ENCODE assay signal across 1 cellular context in genomic region chr4:138242076-138242829, GRCh38.
TF ChIP-seq lines count a peak whose summit lies in the region.

SLC7A11 (minus strand) TSS chr4:138242349; CDS start chr4:138242069, 280 bp downstream.

TF ChIP-seq in HepG2, 621 proteins besides CTCF, POLR2A, EP300 and RAD21 (continued from another document and continues in another):
- no peak for TF ChIP-seq ZBTB40 (IDR thresholded peaks at IDR 0.05)
- TF ChIP-seq ZBTB40 (CRISPR knock-in tag; IDR thresholded peaks at IDR 0.05), result peak; percentile 33; the same call in 1 of the 2 replicates
- TF ChIP-seq RBFOX2 (IDR thresholded peaks at IDR 0.05; ENCODE audit: low read depth, low read length), result peak; percentile 80
- no peak for TF ChIP-seq ZNF569 (CRISPR knock-in tag; IDR thresholded peaks at IDR 0.05; ENCODE audit: borderline replicate concordance)
- TF ChIP-seq ARNT2 (CRISPR knock-in tag; IDR thresholded peaks at IDR 0.05; ENCODE audit: low read depth), result no peak
- no peak for TF ChIP-seq PAWR (CRISPR knock-in tag; IDR thresholded peaks at IDR 0.05; ENCODE audit: borderline replicate concordance)
- TF ChIP-seq SSRP1 (CRISPR knock-in tag; IDR thresholded peaks at IDR 0.05), result peak; percentile 13; the same call in 1 of the 2 replicates
- TF ChIP-seq ZNF224 (CRISPR knock-in tag; IDR thresholded peaks at IDR 0.05), result no peak
- TF ChIP-seq ZNF552 (CRISPR knock-in tag; IDR thresholded peaks at IDR 0.05; ENCODE audit: borderline replicate concordance), result no peak
- TF ChIP-seq LCORL (IDR thresholded peaks at IDR 0.05), result peak; percentile 70; the same call in 1 of the 2 replicates
- no peak; the same call in 1 of the 2 replicates for TF ChIP-seq LCORL (CRISPR knock-in tag; IDR thresholded peaks at IDR 0.05)
- peak; percentile 53; the same call in 1 of the 2 replicates for TF ChIP-seq ZNF580 (CRISPR knock-in tag; IDR thresholded peaks at IDR 0.05; ENCODE audit: borderline replicate concordance, low read depth)
- TF ChIP-seq NFE2L2 (IDR thresholded peaks at IDR 0.05; ENCODE audit: low read length), result peak; percentile 92
- TF ChIP-seq ZNF44 (CRISPR knock-in tag; IDR thresholded peaks at IDR 0.05), result no peak
- TF ChIP-seq ZNF558 (CRISPR knock-in tag; IDR thresholded peaks at IDR 0.05; ENCODE audit: borderline replicate concordance), result no peak
- TF ChIP-seq MAFF (IDR thresholded peaks at IDR 0.05; ENCODE audit: low read depth, low read length), result peak; percentile 95
- no peak for TF ChIP-seq CHD4 (IDR thresholded peaks at IDR 0.05; ENCODE audit: borderline replicate concordance, low read length)
- no peak for TF ChIP-seq KLF15 (CRISPR knock-in tag; IDR thresholded peaks at IDR 0.05; ENCODE audit: borderline replicate concordance)
- no peak for TF ChIP-seq NFRKB (IDR thresholded peaks at IDR 0.05)
- TF ChIP-seq ZNF441 (CRISPR knock-in tag; IDR thresholded peaks at IDR 0.05; ENCODE audit: borderline replicate concordance), result 0 out of 2 replicates have a peak, but pooled peaks have one; percentile 40
- peak; percentile 32 for TF ChIP-seq PAXIP1 (CRISPR knock-in tag; conservative IDR thresholded peaks at IDR 0.05)
- no peak for TF ChIP-seq ZNF850 (CRISPR knock-in tag; conservative IDR thresholded peaks at IDR 0.05)
- TF ChIP-seq ZSCAN21 (CRISPR knock-in tag; IDR thresholded peaks at IDR 0.05; ENCODE audit: borderline replicate concordance), result no peak
- no peak for TF ChIP-seq ZNF790 (CRISPR knock-in tag; IDR thresholded peaks at IDR 0.05; ENCODE audit: borderline replicate concordance)
- TF ChIP-seq ZNF703 (CRISPR knock-in tag; IDR thresholded peaks at IDR 0.05; ENCODE audit: borderline replicate concordance), result no peak
- no peak for TF ChIP-seq TBP (CRISPR knock-in tag; IDR thresholded peaks at IDR 0.05)
- peak; percentile 49 for TF ChIP-seq TCF7 (IDR thresholded peaks at IDR 0.05; ENCODE audit: low read depth)
- TF ChIP-seq SMYD3 (CRISPR knock-in tag; IDR thresholded peaks at IDR 0.05), result no peak
- no peak; the same call in 1 of the 2 replicates for TF ChIP-seq ZNF557 (CRISPR knock-in tag; IDR thresholded peaks at IDR 0.05)
- TF ChIP-seq BCL6 (CRISPR knock-in tag; IDR thresholded peaks at IDR 0.05), result peak; percentile 53
- TF ChIP-seq ZEB1 (IDR thresholded peaks at IDR 0.05; ENCODE audit: insufficient replicate concordance, low read depth), result peak; percentile 89
- no peak for TF ChIP-seq ZNF747 (CRISPR knock-in tag; IDR thresholded peaks at IDR 0.05; ENCODE audit: borderline replicate concordance)
- no peak for TF ChIP-seq GABPA (IDR thresholded peaks at IDR 0.05; ENCODE audit: low read depth, low read length)
- TF ChIP-seq GABPA (CRISPR knock-in tag; IDR thresholded peaks at IDR 0.05; ENCODE audit: low read depth), result no peak
- TF ChIP-seq NFE2 (CRISPR knock-in tag; IDR thresholded peaks at IDR 0.05), result 0 out of 2 replicates have a peak, but pooled peaks have one; percentile 72
- no peak for TF ChIP-seq ZNF20 (CRISPR knock-in tag; IDR thresholded peaks at IDR 0.05)
- no peak for TF ChIP-seq ATM (IDR thresholded peaks at IDR 0.05; ENCODE audit: borderline replicate concordance)
- TF ChIP-seq ZNF280D (CRISPR knock-in tag; IDR thresholded peaks at IDR 0.05), result no peak
- TF ChIP-seq ATF7 (IDR thresholded peaks at IDR 0.05), result peak; percentile 78
- peak; percentile 44; the same call in 1 of the 2 replicates for TF ChIP-seq ATF7 (CRISPR knock-in tag; IDR thresholded peaks at IDR 0.05)
- TF ChIP-seq KLF11 (CRISPR knock-in tag; IDR thresholded peaks at IDR 0.05), result no peak
- no peak for TF ChIP-seq NAIF1 (CRISPR knock-in tag; IDR thresholded peaks at IDR 0.05; ENCODE audit: borderline replicate concordance)
- TF ChIP-seq ZNF776 (CRISPR knock-in tag; IDR thresholded peaks at IDR 0.05), result no peak
- TF ChIP-seq SALL1 (CRISPR knock-in tag; IDR thresholded peaks at IDR 0.05), result peak; percentile 60
- no peak for TF ChIP-seq ZNF839 (CRISPR knock-in tag; IDR thresholded peaks at IDR 0.05; ENCODE audit: borderline replicate concordance)
- no peak for TF ChIP-seq ZNF660 (CRISPR knock-in tag; IDR thresholded peaks at IDR 0.05; ENCODE audit: borderline replicate concordance, low read depth)
- TF ChIP-seq HMG20B (CRISPR knock-in tag; conservative IDR thresholded peaks at IDR 0.05), result no peak
- TF ChIP-seq NFKBIZ (CRISPR knock-in tag; IDR thresholded peaks at IDR 0.05), result peak; percentile 77
- TF ChIP-seq MTERF4 (CRISPR knock-in tag; IDR thresholded peaks at IDR 0.05), result 0 out of 2 replicates have a peak, but pooled peaks have one; percentile 56
- TF ChIP-seq THAP8 (CRISPR knock-in tag; IDR thresholded peaks at IDR 0.05; ENCODE audit: borderline replicate concordance), result no peak
- TF ChIP-seq ZSCAN29 (CRISPR knock-in tag; conservative IDR thresholded peaks at IDR 0.05), result no peak
- TF ChIP-seq ZBTB43 (CRISPR knock-in tag; conservative IDR thresholded peaks at IDR 0.05), result 0 out of 2 replicates have a peak, but pooled peaks have one; percentile 19
- TF ChIP-seq ZSCAN20 (CRISPR knock-in tag; IDR thresholded peaks at IDR 0.05; ENCODE audit: borderline replicate concordance), result no peak
- no peak for TF ChIP-seq HES4 (CRISPR knock-in tag; IDR thresholded peaks at IDR 0.05; ENCODE audit: borderline replicate concordance)
